ENCODE assay signal across 8 cellular contexts in genomic region chr14:105022276-105022670, GRCh38. TPM values are rescaled to one million over a fixed set of nuclear protein-coding genes. Genes with fewer than 3 reads are reported as not detected.
DNase-seq lines count a peak whose midpoint lies in the region; ATAC-seq and TF ChIP-seq lines count a peak whose summit lies in the region.

No MANE protein-coding gene starts in this region.

- H3K4me3 ChIP-seq in SU-DHL-6 (ENCODE audit: insufficient read depth, low read length, poor library complexity, severe bottlenecking) (peak overlapping the region; percentile 73), fibroblast of mammary gland (ENCODE audit: control insufficient read depth, low read depth, low read length) (peak overlapping the region; percentile 90), smooth muscle cell (peak overlapping the region; percentile 77)

- peak overlapping the region; percentile 83 for H3K9ac ChIP-seq in SU-DHL-6 (ENCODE audit: low read length)
- H3K9ac ChIP-seq in smooth muscle cell (ENCODE audit: low read depth) = peak overlapping the region; percentile 80

- H3K36me3 Mint-ChIP-seq in activated CD8-positive, alpha-beta memory T cell treated with anti-CD3 and anti-CD28 coated beads, Interleukin-2, amount 10 ng/mL, durations not matched to agents 7 days and 5 days = peaks cover 31% of the 10 kb centered on the region

- H3K4me2 ChIP-seq in SU-DHL-6 (ENCODE audit: low read depth, low read length, poor library complexity, severe bottlenecking) = peak overlapping the region; percentile 71
- H3K4me2 ChIP-seq in smooth muscle cell = peak overlapping the region; percentile 100

- peak overlapping the region; percentile 90 for H3K27ac Mint-ChIP-seq in activated CD8-positive, alpha-beta memory T cell treated with anti-CD3 and anti-CD28 coated beads, Interleukin-2, amount 10 ng/mL, durations not matched to agents 7 days and 5 days

- H3K27me3 ChIP-seq in SU-DHL-6 (ENCODE audit: low read length) (no peaks in the 10 kb centered on the region), smooth muscle cell (ENCODE audit: low read depth) (no peaks in the 10 kb centered on the region)

- peaks cover 70% of the 10 kb centered on the region for H3K4me1 Mint-ChIP-seq in activated CD8-positive, alpha-beta memory T cell treated with anti-CD3 and anti-CD28 coated beads, Interleukin-2, amount 10 ng/mL, durations not matched to agents 7 days and 5 days

- H3K4me3 Mint-ChIP-seq in activated CD8-positive, alpha-beta memory T cell treated with anti-CD3 and anti-CD28 coated beads, Interleukin-2, amount 10 ng/mL, durations not matched to agents 7 days and 5 days = peak overlapping the region; percentile 84

- H3F3A ChIP-seq in SU-DHL-6 (ENCODE audit: insufficient read depth) (0 out of 2 replicates have a peak, but pooled peaks cover 12% of the 10 kb centered on the region), smooth muscle cell (ENCODE audit: low read depth) (peaks cover 30% of the 10 kb centered on the region)

- H3K36me3 ChIP-seq in SU-DHL-6 (ENCODE audit: low read length) (peaks cover 7% of the 10 kb centered on the region; the same call in 1 of the 2 replicates), smooth muscle cell (ENCODE audit: low read depth) (no peaks in the 10 kb centered on the region)

- peaks cover 31% of the 10 kb centered on the region for H3K4me1 ChIP-seq in smooth muscle cell (ENCODE audit: low read depth)

- H3K9me3 ChIP-seq in SU-DHL-6 (ENCODE audit: insufficient read depth, low read length) (no peaks in the 10 kb centered on the region), smooth muscle cell (replicated peaks; ENCODE audit: low read depth) (no peaks in the 10 kb centered on the region)

- TF ChIP-seq CTCF in SU-DHL-6 (IDR thresholded peaks at IDR 0.05; ENCODE audit: insufficient read depth, low read length, poor library complexity, severe bottlenecking) = no peak
- no peak for TF ChIP-seq CTCF in fibroblast of mammary gland (conservative IDR thresholded peaks at IDR 0.05; ENCODE audit: control insufficient read depth, insufficient read depth, low read depth, low read length)
- TF ChIP-seq CTCF in smooth muscle cell (IDR thresholded peaks at IDR 0.05; ENCODE audit: borderline replicate concordance, insufficient read depth, poor library complexity, severe bottlenecking) = no peak

- ATAC-seq in activated CD8-positive, alpha-beta memory T cell treated with anti-CD3 and anti-CD28 coated beads, Interleukin-2, amount 10 ng/mL, durations not matched to agents 7 days and 5 days = no peak

- no peaks in the 10 kb centered on the region for H3K27me3 Mint-ChIP-seq in activated CD8-positive, alpha-beta memory T cell treated with anti-CD3 and anti-CD28 coated beads, Interleukin-2, amount 10 ng/mL, durations not matched to agents 7 days and 5 days

- DNase-seq in activated CD8-positive, alpha-beta memory T cell treated with anti-CD3 and anti-CD28 coated beads, Interleukin-2, amount 10 ng/mL, durations not matched to agents 7 days and 5 days = no peak
- DNase-seq in activated CD8-positive, alpha-beta memory T cell treated with anti-CD3 and anti-CD28 coated beads, Interleukin-2, amount 50 U/mL, for 48 hours = no peak
- DNase-seq in fibroblast of mammary gland (ENCODE audit: low read depth) (no peak), smooth muscle cell (lab: John Stamatoyannopoulos, UW; ENCODE audit: unreplicated experiment) (no peak), hypothalamus (lab: John Stamatoyannopoulos, UW) (no peak), DMS53 treated with DMSO at 0.1 percent for 48 hours (lab: John Stamatoyannopoulos, UW; ENCODE audit: unreplicated experiment) (no peak), SHP77 (lab: John Stamatoyannopoulos, UW) (no peak)

- CTCF ChIA-PET in activated CD8-positive, alpha-beta memory T cell treated with anti-CD3 and anti-CD28 coated beads, Interleukin-2, amount 10 ng/mL, durations not matched to agents 7 days and 5 days (lab: Charles Lee) = interaction anchor here (0.7 to 4.4 kb wide), 3 partner anchors 23 to 270 kb away, joined by 3 to 39 read pairs (median 4); no protein-coding TSS in a partner anchor

- H2AFZ ChIP-seq in SU-DHL-6 (ENCODE audit: low read depth, low read length, severe bottlenecking) (no peak overlapping the region), smooth muscle cell (ENCODE audit: low read depth) (no peak overlapping the region)

- H3K9me2 ChIP-seq in SU-DHL-6 (replicated peaks; ENCODE audit: insufficient read depth, low read length) = no peaks in the 10 kb centered on the region

- H3K27ac ChIP-seq in SU-DHL-6 (ENCODE audit: low read depth, low read length) = no peak overlapping the region
- no peak overlapping the region for H3K27ac ChIP-seq in smooth muscle cell (ENCODE audit: low read depth)

- WGBS in smooth muscle cell (ENCODE audit: low lambda C conversion rate) = 91% methylated on average over 2 of the region's 2 CpGs

- H3K79me2 ChIP-seq in SU-DHL-6 (ENCODE audit: insufficient read depth, low read length) = peaks cover 41% of the 10 kb centered on the region
- H3K79me2 ChIP-seq in smooth muscle cell (ENCODE audit: low read depth) = peaks cover 38% of the 10 kb centered on the region

- H3K9me3 Mint-ChIP-seq in activated CD8-positive, alpha-beta memory T cell treated with anti-CD3 and anti-CD28 coated beads, Interleukin-2, amount 10 ng/mL, durations not matched to agents 7 days and 5 days (ENCODE audit: low read depth) = no peaks in the 10 kb centered on the region

- H4K20me1 ChIP-seq in SU-DHL-6 (ENCODE audit: low read depth, low read length) (peaks cover 13% of the 10 kb centered on the region; the same call in 1 of the 2 replicates), smooth muscle cell (ENCODE audit: low read depth) (peaks cover 26% of the 10 kb centered on the region)

RNA-seq across cellular contexts. Expression of gene CDCA4, which starts 1.4 kb away (rescaled TPM):
- total RNA-seq in activated CD8-positive, alpha-beta memory T cell treated with anti-CD3 and anti-CD28 coated beads, Interleukin-2, amount 10 ng/mL, durations not matched to agents 7 days and 5 days = 10 to 100 TPM; 70.8 to 77.8 TPM
- 15.1 and 16.4 TPM in 2 replicates for total RNA-seq in smooth muscle cell
- polyA plus RNA-seq in smooth muscle cell = 19.8 and 23.5 TPM in 2 replicates

RNA-seq across cellular contexts. Expression of gene CLBA1, which starts 36.7 kb away (rescaled TPM):
- total RNA-seq in activated CD8-positive, alpha-beta memory T cell treated with anti-CD3 and anti-CD28 coated beads, Interleukin-2, amount 10 ng/mL, durations not matched to agents 7 days and 5 days = under 1 TPM; 0.56 to 0.67 TPM
- 5.0 and 7.4 TPM in 2 replicates for total RNA-seq in smooth muscle cell
- 8.1 and 8.7 TPM in 2 replicates for polyA plus RNA-seq in smooth muscle cell

RNA-seq across cellular contexts. Expression of gene GPR132, which starts 43.0 kb away (rescaled TPM):
- total RNA-seq in activated CD8-positive, alpha-beta memory T cell treated with anti-CD3 and anti-CD28 coated beads, Interleukin-2, amount 10 ng/mL, durations not matched to agents 7 days and 5 days = 10 to 100 TPM; 47.4 to 49.4 TPM
- total RNA-seq in smooth muscle cell = 0.18 TPM in 1 of 2 replicates, not detected in the other
- 0.62 and 1.6 TPM in 2 replicates for polyA plus RNA-seq in smooth muscle cell

RNA-seq across cellular contexts. Expression of gene AHNAK2, which starts 44.1 kb away (rescaled TPM):
- not detected for total RNA-seq in activated CD8-positive, alpha-beta memory T cell treated with anti-CD3 and anti-CD28 coated beads, Interleukin-2, amount 10 ng/mL, durations not matched to agents 7 days and 5 days
- total RNA-seq in smooth muscle cell = 49.7 and 53.8 TPM in 2 replicates
- 10.3 and 26.8 TPM in 2 replicates for polyA plus RNA-seq in smooth muscle cell

Comparison
In these comparisons a context has a peak if more than half of its experiments do, and no peak if none do; other contexts are left out.
1. RNA of gene GPR132, which starts 43.0 kb away (total RNA-seq): 47.4 to 49.4 TPM in activated CD8-positive, alpha-beta memory T cell treated with anti-CD3 and anti-CD28 coated beads, Interleukin-2, amount 10 ng/mL, durations not matched to agents 7 days and 5 days; 0.18 TPM in smooth muscle cell; every median in the first group is over 10 times any median in the second.
2. Peak in every context shown above with its lines, with median percentiles within 50 percentile points of each other: H3K4me3 ChIP-seq.